ENCODE assay signal across 19 cellular contexts in the genomic region with DNA sequence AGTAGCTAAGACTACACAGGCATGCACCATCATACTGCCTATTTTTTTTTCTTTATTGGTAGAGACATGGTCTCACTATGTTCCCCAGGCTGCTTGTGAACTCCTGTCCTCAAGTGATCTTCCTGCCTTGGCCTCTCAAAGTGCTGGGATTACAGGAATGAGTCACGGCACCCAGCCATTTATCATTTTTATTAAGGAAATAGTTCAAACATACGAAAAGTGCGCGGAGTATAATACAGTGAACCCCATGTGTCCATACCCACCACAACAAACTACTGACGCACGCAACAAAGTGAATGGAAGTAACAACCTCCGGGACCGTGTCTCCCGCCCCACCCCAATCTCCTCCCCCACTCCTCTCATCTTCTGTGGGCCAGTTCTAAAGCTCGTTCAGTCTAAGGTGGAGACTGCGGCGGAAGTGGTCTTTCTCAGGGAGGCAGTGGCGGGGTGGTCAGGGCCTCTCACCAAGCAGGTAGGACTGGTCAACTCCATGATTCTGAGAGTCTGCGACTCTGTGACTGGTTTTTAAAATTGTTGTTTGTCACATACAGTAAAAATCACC.
DNase-seq lines count a peak whose midpoint lies in the region; ATAC-seq and TF ChIP-seq lines count a peak whose summit lies in the region.
"Had no signal": no experiment of that assay in that cellular context is flagged by ENCODE, and none has a peak within 500 bp of the region (broad histone marks: within the 10 kb centered on the region; RNA-seq: fewer than 3 reads in every experiment).

No MANE protein-coding gene starts in this region.

- no peak overlapping the region for H3K9ac ChIP-seq in SK-N-MC (ENCODE audit: insufficient read length)

- peak overlapping the region; percentile 55; the same call in 1 of the 2 replicates for H3K27ac ChIP-seq in SK-N-MC
- H3K27ac ChIP-seq: brain microvascular endothelial cell, tibial nerve had no signal

- H3K36me3 ChIP-seq in SK-N-MC (ENCODE audit: insufficient read depth, low read length): no peaks in the 10 kb centered on the region
- H3K36me3 ChIP-seq: brain microvascular endothelial cell had no signal

- TF ChIP-seq CTCF in AG04449 (IDR thresholded peaks at IDR 0.05; ENCODE audit: insufficient read depth, low read length, missing control alignments) (no peak), foreskin fibroblast (IDR thresholded peaks at IDR 0.05; ENCODE audit: low read depth, low read length) (no peak)

- H3K4me3 ChIP-seq in AG04449 (ENCODE audit: low read depth, low read length) (no peak overlapping the region), SK-N-MC (peak overlapping the region; percentile 17; the same call in 1 of the 2 replicates), foreskin fibroblast (ENCODE audit: low read depth in 1 of 2, low read length in 2 of 2) (no peak overlapping the region)
- H3K4me3 ChIP-seq: tibial nerve had no signal

- no peaks in the 10 kb centered on the region for H3K9me3 ChIP-seq in SK-N-MC (ENCODE audit: low read depth, low read length)

- POLR2A ChIA-PET in AG04449 (lab: Yijun Ruan, JAX): no interaction called here

- ATAC-seq in HG02840 (IDR thresholded peaks at IDR 0.05; ENCODE audit: low FRiP score, unreplicated experiment): no peak
- ATAC-seq in HG02759 (IDR thresholded peaks at IDR 0.05; ENCODE audit: unreplicated experiment): no peak
- ATAC-seq: activated CD4-positive, CD25-positive, alpha-beta regulatory T cell treated with anti-CD3 and anti-CD28 coated beads, Interleukin-2, amount 50 U/mL, for 24 hours; left ventricle myocardium superior; right cardiac atrium had no signal

- DNase-seq in AG04449 (ENCODE audit: low read depth, low spot score): peak; percentile 52
- peak; percentile 76 for DNase-seq in HCEC 1CT
- peak; percentile 52 for DNase-seq in SK-N-MC (ENCODE audit: low read depth, low spot score)
- peak; percentile 57 to 58 for DNase-seq in foreskin fibroblast
- no peak for DNase-seq in RKO (ENCODE audit: low spot score)
- DNase-seq in germinal center (ENCODE audit: low spot score): no peak
- DNase-seq: brain microvascular endothelial cell; dermis blood vessel endothelial cell; left ventricle myocardium superior; NCI-H1048; NCI-H2029 treated with DMSO at 0.1 percent for 48 hours; occipital lobe; SIG-M5; stimulated activated naive CD4-positive, alpha-beta T cell had no signal

- CTCF ChIA-PET in AG04449 (lab: Yijun Ruan, JAX): interaction anchor here (0.6 to 6.2 kb wide), 24 partner anchors 8 to 257 kb away, joined by 3 to 93 read pairs (median 6); no protein-coding TSS in a partner anchor

Comparison
In these comparisons a context has a peak if more than half of its experiments do, and no peak if none do; other contexts are left out.
1. DNase-seq: peak in AG04449 (single experiment), HCEC 1CT (single experiment), SK-N-MC (single experiment) and foreskin fibroblast (2 of 2); none in RKO (single experiment) and germinal center (single experiment).